ENCODE assay signal across 1 cellular context in genomic region chr10:23198610-23198939, GRCh38.
TF ChIP-seq lines count a peak whose summit lies in the region.

No MANE protein-coding gene starts in this region.

TF ChIP-seq in A549, 52 proteins besides CTCF, POLR2A, EP300 and RAD21 (continued from another document):
- TF ChIP-seq KDM1A (IDR thresholded peaks at IDR 0.05; ENCODE audit: low read depth), result no peak
- TF ChIP-seq NFE2L2 (conservative IDR thresholded peaks at IDR 0.05; ENCODE audit: low read length), result no peak
- TF ChIP-seq HOXA7 (CRISPR knock-in tag; IDR thresholded peaks at IDR 0.05), result no peak
- no peak for TF ChIP-seq ZNF302 (CRISPR knock-in tag; IDR thresholded peaks at IDR 0.05)
- TF ChIP-seq NPAS2 (CRISPR knock-in tag; IDR thresholded peaks at IDR 0.05; ENCODE audit: borderline replicate concordance), result no peak
- TF ChIP-seq BCL3 (IDR thresholded peaks at IDR 0.05), result no peak
- TF ChIP-seq EHMT2 (IDR thresholded peaks at IDR 0.05; ENCODE audit: low read depth), result no peak
- TF ChIP-seq HES2 (IDR thresholded peaks at IDR 0.05), result no peak
- TF ChIP-seq REST (IDR thresholded peaks at IDR 0.05), result no peak
